15 cellular contexts compared by ENCODE assay signal in the genomic region with DNA sequence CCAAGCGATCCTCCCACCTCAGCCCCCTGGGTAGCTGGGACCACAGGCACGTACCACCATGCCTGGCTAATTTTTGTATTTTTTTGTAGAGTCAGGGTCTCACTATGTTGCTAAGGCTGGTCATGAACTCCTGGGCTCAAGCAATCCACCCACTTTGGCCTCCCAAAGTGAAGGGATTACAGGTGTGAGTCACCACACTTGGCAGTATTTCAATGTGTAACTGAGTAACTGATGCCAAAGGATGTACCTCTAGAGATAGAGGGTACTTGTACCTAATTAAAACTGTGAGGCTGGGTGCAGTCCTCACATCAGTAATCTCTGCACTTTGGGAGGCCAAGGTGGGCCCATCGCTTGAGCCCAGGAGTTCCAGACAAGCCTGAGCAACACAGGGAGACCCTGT.
DNase-seq lines count a peak whose midpoint lies in the region; ATAC-seq and TF ChIP-seq lines count a peak whose summit lies in the region.
"Had no signal": no experiment of that assay in that cellular context is flagged by ENCODE, and none has a peak within 500 bp of the region (broad histone marks: within the 10 kb centered on the region; RNA-seq: fewer than 3 reads in every experiment).

No MANE protein-coding gene starts in this region.

- no peak overlapping the region for H3K4me3 ChIP-seq in GM23248
- no peak overlapping the region for H3K4me3 ChIP-seq in MG63
- H3K4me3 ChIP-seq in mammary epithelial cell (replicated peaks in 1 of 3; ENCODE audit: insufficient read depth in 1 of 3, low read depth in 2 of 3, low read length in 3 of 3), result no peak overlapping the region
- no peak overlapping the region for H3K4me3 ChIP-seq in GM23338
- no peak overlapping the region for H3K4me3 ChIP-seq in colonic mucosa
- no peak overlapping the region for H3K4me3 ChIP-seq in stomach

- no peaks in the 10 kb centered on the region for H3K36me3 Mint-ChIP-seq in GM23338 (ENCODE audit: low read depth)

- in situ Hi-C loops in GM23248 (cut with MboI) (no loop called here), mammary epithelial cell (cut with MboI; ENCODE audit: low sequenced_read_pairs in 2 of 2) (no loop called here)

- TF ChIP-seq POLR2A in stomach (IDR thresholded peaks at IDR 0.05), result no peak

- dilution Hi-C loops in mammary epithelial cell (cut with HindIII; ENCODE audit: low sequenced_read_pairs), result no loop called here

- TF ChIP-seq EP300 in stomach (IDR thresholded peaks at IDR 0.05), result no peak

- H3K4me2 ChIP-seq in GM23248 (ENCODE audit: unreplicated experiment), result no peak overlapping the region
- no peak overlapping the region for H3K4me2 ChIP-seq in mammary epithelial cell (ENCODE audit: insufficient read depth, low read depth, low read length)
- no peak overlapping the region for H3K4me2 ChIP-seq in GM23338

- no TSS peak for BruUV-seq in mammary epithelial cell (replicated peaks; lab: Mats Ljungman, UMichigan)

- H2AFZ ChIP-seq in GM23248, result no peak overlapping the region
- H2AFZ ChIP-seq in mammary epithelial cell (ENCODE audit: low read depth, low read length), result no peak overlapping the region
- no peak overlapping the region for H2AFZ ChIP-seq in GM23338

- ATAC-seq in HG02938 (IDR thresholded peaks at IDR 0.05; ENCODE audit: unreplicated experiment) (no peak), GM23338 (no peak)
- ATAC-seq: CD8-positive, alpha-beta T cell; T-cell had no signal

- H3K4me1 Mint-ChIP-seq in GM23338, result peaks cover 7% of the 10 kb centered on the region
- H3K4me1 Mint-ChIP-seq: T-cell had no signal

- DNase-seq in GM23248 (peak; percentile 20), MG63 (peak; percentile 17), mammary epithelial cell (peak; percentile 21), kidney tubule cell (ENCODE audit: low spot score) (peak; percentile 36), GM23338 (ENCODE audit: low spot score) (no peak), colonic mucosa (no peak), stomach (no peak)
- DNase-seq: CD8-positive, alpha-beta T cell; DMS79 treated with DMSO at 0.1 percent for 48 hours; KG1; NCI-H1105 treated with DMSO at 0.1 percent for 48 hours; NCI-H187 treated with DMSO at 0.1 percent for 48 hours; NCI-H510A; T-cell had no signal

- TF ChIP-seq CTCF in mammary epithelial cell (conservative IDR thresholded peaks at IDR 0.05 in 1 of 2, IDR thresholded peaks at IDR 0.05 in 1 of 2; ENCODE audit: extremely low read depth in 1 of 2, insufficient read depth in 1 of 2, low read depth in 1 of 2, low read length in 2 of 2), result no peak
- TF ChIP-seq CTCF in GM23338 (conservative IDR thresholded peaks at IDR 0.05; ENCODE audit: low read depth in 2 of 2), result no peak
- no peak for TF ChIP-seq CTCF in colonic mucosa (IDR thresholded peaks at IDR 0.05)
- TF ChIP-seq CTCF in stomach (IDR thresholded peaks at IDR 0.05), result no peak

- H3K4me3 Mint-ChIP-seq in GM23338, result no peak overlapping the region
- H3K4me3 Mint-ChIP-seq: CD8-positive, alpha-beta T cell; T-cell had no signal

- 0 out of 2 replicates have a peak, but pooled peaks cover 4% of the 10 kb centered on the region for H3K4me1 ChIP-seq in GM23248 (ENCODE audit: insufficient read depth)
- no peaks in the 10 kb centered on the region for H3K4me1 ChIP-seq in mammary epithelial cell (ENCODE audit: insufficient read depth, low read length)
- no peaks in the 10 kb centered on the region for H3K4me1 ChIP-seq in GM23338 (ENCODE audit: insufficient read depth)
- H3K4me1 ChIP-seq in colonic mucosa, result no peaks in the 10 kb centered on the region
- no peaks in the 10 kb centered on the region for H3K4me1 ChIP-seq in stomach

- no peak overlapping the region for H3K27ac Mint-ChIP-seq in GM23338
- H3K27ac Mint-ChIP-seq: CD8-positive, alpha-beta T cell; T-cell had no signal

- H3K27me3 ChIP-seq in GM23248 (replicated peaks; ENCODE audit: insufficient read depth) (no peaks in the 10 kb centered on the region), MG63 (no peaks in the 10 kb centered on the region), mammary epithelial cell (ENCODE audit: insufficient read depth, low read length) (no peaks in the 10 kb centered on the region), GM23338 (ENCODE audit: insufficient read depth) (no peaks in the 10 kb centered on the region), colonic mucosa (no peaks in the 10 kb centered on the region), stomach (no peaks in the 10 kb centered on the region)

- H3K9me2 ChIP-seq in GM23248 (ENCODE audit: insufficient read depth), result no peaks in the 10 kb centered on the region
- no peaks in the 10 kb centered on the region for H3K9me2 ChIP-seq in GM23338 (ENCODE audit: insufficient read depth)

- H3K9ac ChIP-seq in GM23248 (no peak overlapping the region), mammary epithelial cell (ENCODE audit: insufficient read depth, low read length) (no peak overlapping the region), colonic mucosa (ENCODE audit: low read depth in 2 of 2, low read length in 2 of 2) (no peak overlapping the region)

- no peak overlapping the region for H3K27ac ChIP-seq in GM23248
- H3K27ac ChIP-seq in mammary epithelial cell (ENCODE audit: insufficient read depth, low read depth, low read length), result no peak overlapping the region
- H3K27ac ChIP-seq in GM23338 (ENCODE audit: low read depth), result no peak overlapping the region
- H3K27ac ChIP-seq in colonic mucosa, result no peak overlapping the region
- H3K27ac ChIP-seq in stomach, result no peak overlapping the region

- H3K36me3 ChIP-seq in GM23248 (ENCODE audit: low read depth) (no peaks in the 10 kb centered on the region), MG63 (peaks cover 4% of the 10 kb centered on the region; the same call in 1 of the 2 replicates), mammary epithelial cell (ENCODE audit: insufficient read depth, low read length) (no peaks in the 10 kb centered on the region), GM23338 (ENCODE audit: insufficient read depth) (no peaks in the 10 kb centered on the region), colonic mucosa (no peaks in the 10 kb centered on the region), stomach (peaks cover 0 to 5% (median 1%) of the 10 kb centered on the region in 4 donors)

- no peaks in the 10 kb centered on the region for H3K9me3 ChIP-seq in GM23248 (ENCODE audit: low read depth)
- H3K9me3 ChIP-seq in MG63, result no peaks in the 10 kb centered on the region
- H3K9me3 ChIP-seq in mammary epithelial cell (replicated peaks; ENCODE audit: insufficient read depth, low read length), result peaks cover 2% of the 10 kb centered on the region
- no peaks in the 10 kb centered on the region for H3K9me3 ChIP-seq in colonic mucosa
- no peaks in the 10 kb centered on the region for H3K9me3 ChIP-seq in stomach

- no peaks in the 10 kb centered on the region for H3K9me3 Mint-ChIP-seq in GM23338
- H3K9me3 Mint-ChIP-seq: CD8-positive, alpha-beta T cell; T-cell had no signal

- no peaks in the 10 kb centered on the region for H3K27me3 Mint-ChIP-seq in GM23338 (ENCODE audit: insufficient read depth, low read depth, poor library complexity)
- H3K27me3 Mint-ChIP-seq: T-cell had no signal

- 99 to 100% methylated on average over 3 of the region's 3 CpGs for WGBS in GM23248 (ENCODE audit: low coverage in 1 of 2, low lambda C conversion rate in 2 of 2, missing lambda C conversion rate in 2 of 2), 2 experiments
- 100% methylated on average over 3 of the region's 3 CpGs for WGBS in mammary epithelial cell (ENCODE audit: low coverage, missing lambda C conversion rate)
- WGBS in stomach, 5 donors, result 96 to 100% (median 98%) methylated on average over 3 of the region's 3 CpGs

- CTCF ChIA-PET in mammary epithelial cell (lab: Charles Lee; ENCODE audit: low non-redundant PET), result interaction anchor here (0.6 to 0.8 kb wide), 2 partner anchors 26 to 61 kb away, joined by 6 to 11 read pairs; no protein-coding TSS in a partner anchor

- H4K20me1 ChIP-seq in GM23248 (ENCODE audit: insufficient read depth), result no peaks in the 10 kb centered on the region
- H4K20me1 ChIP-seq in mammary epithelial cell (ENCODE audit: insufficient read depth, low read length), result no peaks in the 10 kb centered on the region
- H4K20me1 ChIP-seq in GM23338 (replicated peaks; ENCODE audit: insufficient read depth), result no peaks in the 10 kb centered on the region

- H3F3A ChIP-seq in GM23248 (ENCODE audit: insufficient read depth), result no peaks in the 10 kb centered on the region
- no peaks in the 10 kb centered on the region for H3F3A ChIP-seq in GM23338 (replicated peaks; ENCODE audit: low read depth)

- intact Hi-C loops in mammary epithelial cell (cut with micrococcal nuclease) (no loop called here), colonic mucosa (cut with DNase I) (no loop called here), stomach (cut with DNase I; ENCODE audit: low total_unique reads) (no loop called here)

- no peaks in the 10 kb centered on the region for H3K79me2 ChIP-seq in GM23248 (ENCODE audit: insufficient read depth)
- H3K79me2 ChIP-seq in mammary epithelial cell (ENCODE audit: insufficient read depth, low read length), result no peaks in the 10 kb centered on the region
- H3K79me2 ChIP-seq in GM23338 (replicated peaks; ENCODE audit: insufficient read depth), result no peaks in the 10 kb centered on the region

TF ChIP-seq in GM23338, 12 proteins besides CTCF, POLR2A, EP300 and RAD21 (continues in another document):
- TF ChIP-seq, protein P1, sequence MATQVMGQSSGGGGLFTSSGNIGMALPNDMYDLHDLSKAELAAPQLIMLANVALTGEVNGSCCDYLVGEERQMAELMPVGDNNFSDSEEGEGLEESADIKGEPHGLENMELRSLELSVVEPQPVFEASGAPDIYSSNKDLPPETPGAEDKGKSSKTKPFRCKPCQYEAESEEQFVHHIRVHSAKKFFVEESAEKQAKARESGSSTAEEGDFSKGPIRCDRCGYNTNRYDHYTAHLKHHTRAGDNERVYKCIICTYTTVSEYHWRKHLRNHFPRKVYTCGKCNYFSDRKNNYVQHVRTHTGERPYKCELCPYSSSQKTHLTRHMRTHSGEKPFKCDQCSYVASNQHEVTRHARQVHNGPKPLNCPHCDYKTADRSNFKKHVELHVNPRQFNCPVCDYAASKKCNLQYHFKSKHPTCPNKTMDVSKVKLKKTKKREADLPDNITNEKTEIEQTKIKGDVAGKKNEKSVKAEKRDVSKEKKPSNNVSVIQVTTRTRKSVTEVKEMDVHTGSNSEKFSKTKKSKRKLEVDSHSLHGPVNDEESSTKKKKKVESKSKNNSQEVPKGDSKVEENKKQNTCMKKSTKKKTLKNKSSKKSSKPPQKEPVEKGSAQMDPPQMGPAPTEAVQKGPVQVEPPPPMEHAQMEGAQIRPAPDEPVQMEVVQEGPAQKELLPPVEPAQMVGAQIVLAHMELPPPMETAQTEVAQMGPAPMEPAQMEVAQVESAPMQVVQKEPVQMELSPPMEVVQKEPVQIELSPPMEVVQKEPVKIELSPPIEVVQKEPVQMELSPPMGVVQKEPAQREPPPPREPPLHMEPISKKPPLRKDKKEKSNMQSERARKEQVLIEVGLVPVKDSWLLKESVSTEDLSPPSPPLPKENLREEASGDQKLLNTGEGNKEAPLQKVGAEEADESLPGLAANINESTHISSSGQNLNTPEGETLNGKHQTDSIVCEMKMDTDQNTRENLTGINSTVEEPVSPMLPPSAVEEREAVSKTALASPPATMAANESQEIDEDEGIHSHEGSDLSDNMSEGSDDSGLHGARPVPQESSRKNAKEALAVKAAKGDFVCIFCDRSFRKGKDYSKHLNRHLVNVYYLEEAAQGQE (IDR thresholded peaks at IDR 0.05; ENCODE audit: unreplicated experiment), result no peak

Comparison
In these comparisons a context has a peak if more than half of its experiments do, and no peak if none do; other contexts are left out.
1. DNase-seq: peak in GM23248 (single experiment), MG63 (single experiment), mammary epithelial cell (single experiment) and kidney tubule cell (single experiment); none in GM23338 (single experiment), colonic mucosa (single experiment) and stomach (single experiment).